Comparison of ENCODE assay signal across 1 cellular context in the genomic region with DNA sequence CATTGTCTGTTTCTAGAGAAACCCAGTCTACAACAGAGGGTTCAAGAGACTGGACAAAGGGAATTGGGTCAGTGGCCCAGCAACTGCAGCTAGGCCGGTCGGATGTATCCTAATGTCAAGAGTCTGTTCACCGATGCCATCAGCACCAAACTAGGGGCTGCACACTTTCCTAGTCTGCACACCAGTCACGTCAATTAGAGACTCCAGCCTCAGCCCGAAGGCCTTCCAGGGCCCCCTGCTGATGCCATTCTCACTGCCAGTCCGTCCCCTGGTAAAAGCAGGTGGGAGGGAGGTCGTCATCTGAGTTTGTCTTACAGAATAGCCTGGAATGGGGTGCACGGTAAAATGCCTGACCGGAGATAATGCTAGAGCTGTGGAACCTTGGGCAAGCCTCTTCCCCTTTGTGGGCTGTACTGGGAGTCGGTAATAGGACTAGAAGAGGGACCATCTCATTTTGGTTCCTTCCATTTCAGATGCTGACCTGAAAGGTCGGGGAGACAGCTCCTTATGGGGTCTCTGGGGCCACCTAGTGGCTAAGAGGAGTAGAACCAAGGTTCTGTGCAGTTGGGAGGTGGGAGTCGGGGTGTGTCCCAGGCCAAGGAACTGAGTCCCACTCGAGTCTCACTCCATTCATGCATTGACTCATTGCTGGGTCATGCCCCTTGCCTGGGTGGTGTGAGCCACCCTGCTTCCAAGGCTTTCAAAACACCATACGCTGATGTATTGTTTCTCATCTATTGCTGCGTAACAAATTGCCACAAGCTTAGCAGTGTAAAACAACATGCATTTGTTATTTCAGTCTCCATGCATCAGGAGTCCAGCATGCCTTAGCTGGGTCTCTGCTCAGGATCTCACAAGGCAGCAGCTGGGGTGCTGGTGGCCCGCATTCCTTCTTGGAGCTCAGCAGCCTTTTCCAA.
TF ChIP-seq lines count a peak whose summit lies in the region.

No MANE protein-coding gene starts in this region.

TF ChIP-seq in GM12878, 131 proteins besides CTCF, POLR2A, EP300 and RAD21 (continues in another document):
- TF ChIP-seq BCL11A (IDR thresholded peaks at IDR 0.05; ENCODE audit: low read depth, low read length): no peak
- no peak for TF ChIP-seq TAF1 (IDR thresholded peaks at IDR 0.05; ENCODE audit: borderline replicate concordance, low read depth, low read length)
- no peak for TF ChIP-seq SIN3A (IDR thresholded peaks at IDR 0.05; ENCODE audit: low read depth, low read length)
- TF ChIP-seq, protein P1, sequence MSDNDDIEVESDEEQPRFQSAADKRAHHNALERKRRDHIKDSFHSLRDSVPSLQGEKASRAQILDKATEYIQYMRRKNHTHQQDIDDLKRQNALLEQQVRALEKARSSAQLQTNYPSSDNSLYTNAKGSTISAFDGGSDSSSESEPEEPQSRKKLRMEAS (IDR thresholded peaks at IDR 0.05; ENCODE audit: low read depth, low read length): no peak
- no peak for TF ChIP-seq RBBP5 (conservative IDR thresholded peaks at IDR 0.05)
- TF ChIP-seq SMC3 (IDR thresholded peaks at IDR 0.05; ENCODE audit: borderline replicate concordance, low read length): peak; percentile 71
- TF ChIP-seq POU2F2 (IDR thresholded peaks at IDR 0.05; ENCODE audit: borderline replicate concordance, low read depth, low read length): 0 out of 3 replicates have a peak, but pooled peaks have one; percentile 17
- TF ChIP-seq, protein P2, sequence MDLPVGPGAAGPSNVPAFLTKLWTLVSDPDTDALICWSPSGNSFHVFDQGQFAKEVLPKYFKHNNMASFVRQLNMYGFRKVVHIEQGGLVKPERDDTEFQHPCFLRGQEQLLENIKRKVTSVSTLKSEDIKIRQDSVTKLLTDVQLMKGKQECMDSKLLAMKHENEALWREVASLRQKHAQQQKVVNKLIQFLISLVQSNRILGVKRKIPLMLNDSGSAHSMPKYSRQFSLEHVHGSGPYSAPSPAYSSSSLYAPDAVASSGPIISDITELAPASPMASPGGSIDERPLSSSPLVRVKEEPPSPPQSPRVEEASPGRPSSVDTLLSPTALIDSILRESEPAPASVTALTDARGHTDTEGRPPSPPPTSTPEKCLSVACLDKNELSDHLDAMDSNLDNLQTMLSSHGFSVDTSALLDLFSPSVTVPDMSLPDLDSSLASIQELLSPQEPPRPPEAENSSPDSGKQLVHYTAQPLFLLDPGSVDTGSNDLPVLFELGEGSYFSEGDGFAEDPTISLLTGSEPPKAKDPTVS (IDR thresholded peaks at IDR 0.05; ENCODE audit: low read depth, low read length): no peak
- no peak for TF ChIP-seq PRDM15 (CRISPR knock-in tag; IDR thresholded peaks at IDR 0.05)
- TF ChIP-seq RFX5 (IDR thresholded peaks at IDR 0.05; ENCODE audit: low read depth, low read length): no peak
- no peak for TF ChIP-seq ZNF622 (IDR thresholded peaks at IDR 0.05)
- no peak for TF ChIP-seq NFXL1 (IDR thresholded peaks at IDR 0.05; ENCODE audit: borderline replicate concordance)
- TF ChIP-seq KLF5 (IDR thresholded peaks at IDR 0.05; ENCODE audit: partially characterized antibody): no peak
- TF ChIP-seq, protein P3, sequence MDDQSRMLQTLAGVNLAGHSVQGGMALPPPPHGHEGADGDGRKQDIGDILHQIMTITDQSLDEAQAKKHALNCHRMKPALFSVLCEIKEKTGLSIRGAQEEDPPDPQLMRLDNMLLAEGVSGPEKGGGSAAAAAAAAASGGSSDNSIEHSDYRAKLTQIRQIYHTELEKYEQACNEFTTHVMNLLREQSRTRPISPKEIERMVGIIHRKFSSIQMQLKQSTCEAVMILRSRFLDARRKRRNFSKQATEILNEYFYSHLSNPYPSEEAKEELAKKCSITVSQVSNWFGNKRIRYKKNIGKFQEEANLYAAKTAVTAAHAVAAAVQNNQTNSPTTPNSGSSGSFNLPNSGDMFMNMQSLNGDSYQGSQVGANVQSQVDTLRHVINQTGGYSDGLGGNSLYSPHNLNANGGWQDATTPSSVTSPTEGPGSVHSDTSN (IDR thresholded peaks at IDR 0.05; ENCODE audit: insufficient replicate concordance, low read depth, low read length): no peak
- TF ChIP-seq SMARCA5 (IDR thresholded peaks at IDR 0.05): no peak
- TF ChIP-seq TBL1XR1 (IDR thresholded peaks at IDR 0.05; ENCODE audit: low read depth, low read length): no peak
- TF ChIP-seq, protein P4, sequence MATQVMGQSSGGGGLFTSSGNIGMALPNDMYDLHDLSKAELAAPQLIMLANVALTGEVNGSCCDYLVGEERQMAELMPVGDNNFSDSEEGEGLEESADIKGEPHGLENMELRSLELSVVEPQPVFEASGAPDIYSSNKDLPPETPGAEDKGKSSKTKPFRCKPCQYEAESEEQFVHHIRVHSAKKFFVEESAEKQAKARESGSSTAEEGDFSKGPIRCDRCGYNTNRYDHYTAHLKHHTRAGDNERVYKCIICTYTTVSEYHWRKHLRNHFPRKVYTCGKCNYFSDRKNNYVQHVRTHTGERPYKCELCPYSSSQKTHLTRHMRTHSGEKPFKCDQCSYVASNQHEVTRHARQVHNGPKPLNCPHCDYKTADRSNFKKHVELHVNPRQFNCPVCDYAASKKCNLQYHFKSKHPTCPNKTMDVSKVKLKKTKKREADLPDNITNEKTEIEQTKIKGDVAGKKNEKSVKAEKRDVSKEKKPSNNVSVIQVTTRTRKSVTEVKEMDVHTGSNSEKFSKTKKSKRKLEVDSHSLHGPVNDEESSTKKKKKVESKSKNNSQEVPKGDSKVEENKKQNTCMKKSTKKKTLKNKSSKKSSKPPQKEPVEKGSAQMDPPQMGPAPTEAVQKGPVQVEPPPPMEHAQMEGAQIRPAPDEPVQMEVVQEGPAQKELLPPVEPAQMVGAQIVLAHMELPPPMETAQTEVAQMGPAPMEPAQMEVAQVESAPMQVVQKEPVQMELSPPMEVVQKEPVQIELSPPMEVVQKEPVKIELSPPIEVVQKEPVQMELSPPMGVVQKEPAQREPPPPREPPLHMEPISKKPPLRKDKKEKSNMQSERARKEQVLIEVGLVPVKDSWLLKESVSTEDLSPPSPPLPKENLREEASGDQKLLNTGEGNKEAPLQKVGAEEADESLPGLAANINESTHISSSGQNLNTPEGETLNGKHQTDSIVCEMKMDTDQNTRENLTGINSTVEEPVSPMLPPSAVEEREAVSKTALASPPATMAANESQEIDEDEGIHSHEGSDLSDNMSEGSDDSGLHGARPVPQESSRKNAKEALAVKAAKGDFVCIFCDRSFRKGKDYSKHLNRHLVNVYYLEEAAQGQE (IDR thresholded peaks at IDR 0.05; ENCODE audit: low read depth, low read length): no peak
- no peak for TF ChIP-seq ZNF384 (IDR thresholded peaks at IDR 0.05; ENCODE audit: borderline replicate concordance, low read depth, low read length)
- no peak for TF ChIP-seq PKNOX1 (IDR thresholded peaks at IDR 0.05)
- no peak for TF ChIP-seq E2F8 (IDR thresholded peaks at IDR 0.05; ENCODE audit: low read depth, partially characterized antibody)
- TF ChIP-seq PML (IDR thresholded peaks at IDR 0.05; ENCODE audit: low read length): no peak
- TF ChIP-seq NFYA (IDR thresholded peaks at IDR 0.05; ENCODE audit: borderline replicate concordance, low read depth, low read length): no peak
- TF ChIP-seq WRNIP1 (IDR thresholded peaks at IDR 0.05; ENCODE audit: borderline replicate concordance, low read depth, low read length): no peak
- TF ChIP-seq ZBTB11 (CRISPR knock-in tag; IDR thresholded peaks at IDR 0.05): no peak
- no peak for TF ChIP-seq ZSCAN29 (IDR thresholded peaks at IDR 0.05)
- TF ChIP-seq STAT1 (conservative IDR thresholded peaks at IDR 0.05): 0 out of 2 replicates have a peak, but pooled peaks have one; percentile 25
- no peak for TF ChIP-seq HDAC6 (IDR thresholded peaks at IDR 0.05; ENCODE audit: unreplicated experiment)
- no peak for TF ChIP-seq TCF12 (IDR thresholded peaks at IDR 0.05; ENCODE audit: low read depth, low read length)
- no peak for TF ChIP-seq RB1 (IDR thresholded peaks at IDR 0.05; ENCODE audit: borderline replicate concordance)
- no peak for TF ChIP-seq NRF1 (conservative IDR thresholded peaks at IDR 0.05; ENCODE audit: low read depth, low read length)
- no peak for TF ChIP-seq EGR1 (IDR thresholded peaks at IDR 0.05; ENCODE audit: borderline replicate concordance in 1 of 2, low read depth in 2 of 2, low read length in 2 of 2)
- TF ChIP-seq ZNF207 (IDR thresholded peaks at IDR 0.05; ENCODE audit: borderline replicate concordance): peak; percentile 48; the same call in 1 of the 2 replicates
- no peak for TF ChIP-seq IKZF2 (IDR thresholded peaks at IDR 0.05)
- TF ChIP-seq HCFC1 (IDR thresholded peaks at IDR 0.05; ENCODE audit: low read length): 0 out of 2 replicates have a peak, but pooled peaks have one; percentile 4
- no peak for TF ChIP-seq MEF2B (IDR thresholded peaks at IDR 0.05; ENCODE audit: partially characterized antibody, poor library complexity, severe bottlenecking)
- TF ChIP-seq EZH2 (IDR thresholded peaks at IDR 0.05; ENCODE audit: borderline replicate concordance, control insufficient read depth, low read depth, low read length): no peak
- TF ChIP-seq CHD2 (IDR thresholded peaks at IDR 0.05; ENCODE audit: borderline replicate concordance, low read depth, low read length): no peak
- TF ChIP-seq NFIC (IDR thresholded peaks at IDR 0.05; ENCODE audit: low read depth, low read length): no peak
- TF ChIP-seq NR2C1 (IDR thresholded peaks at IDR 0.05): no peak
- peak; percentile 78 for TF ChIP-seq YY1 (IDR thresholded peaks at IDR 0.05; ENCODE audit: low read depth, low read length)
- TF ChIP-seq GATAD2B (conservative IDR thresholded peaks at IDR 0.05; ENCODE audit: low read depth): no peak
- peak; percentile 98 for TF ChIP-seq NR2F1 (conservative IDR thresholded peaks at IDR 0.05)
- no peak for TF ChIP-seq DPF2 (IDR thresholded peaks at IDR 0.05)
